In the genomic region with DNA sequence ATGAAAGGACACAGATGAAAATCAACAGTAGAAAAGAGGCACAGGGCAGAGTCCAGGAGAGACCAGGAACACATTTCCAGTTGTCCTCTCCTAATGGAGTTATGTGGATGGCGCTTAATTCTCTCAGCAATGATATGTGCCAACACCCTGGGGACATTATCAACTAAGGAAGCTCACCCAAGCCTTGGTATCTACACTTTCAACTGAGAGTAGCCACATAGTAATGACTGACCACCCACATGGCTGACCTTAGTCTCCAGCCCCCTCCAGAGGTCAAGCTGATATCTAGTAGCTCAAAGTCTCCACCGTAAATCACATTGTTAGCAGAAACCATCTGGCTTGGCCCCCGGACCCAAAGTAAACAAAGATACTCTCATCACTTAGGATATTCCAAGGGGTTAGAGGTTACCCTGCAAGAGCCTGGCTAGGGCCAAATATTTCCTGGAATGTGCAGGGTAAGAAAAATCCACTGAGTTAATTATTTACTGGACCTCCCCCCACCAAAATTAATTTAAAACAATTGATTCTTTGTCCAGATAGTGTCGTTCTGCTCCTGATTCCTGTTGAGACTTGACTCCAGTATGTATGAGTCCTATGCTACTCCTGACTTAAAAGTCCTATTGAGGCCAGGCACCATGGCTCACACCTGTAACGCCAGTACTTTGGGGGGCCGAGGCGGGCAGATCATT, we compare ENCODE assay signal across 22 cellular contexts. TPM values are rescaled to one million over a fixed set of nuclear protein-coding genes. Genes with fewer than 3 reads are reported as not detected.
DNase-seq lines count a peak whose midpoint lies in the region; ATAC-seq, FAIRE-seq and TF ChIP-seq lines count a peak whose summit lies in the region.
"Had no signal": no experiment of that assay in that cellular context is flagged by ENCODE, and none has a peak within 500 bp of the region (broad histone marks: within the 10 kb centered on the region; RNA-seq: fewer than 3 reads in every experiment).

No MANE protein-coding gene starts in this region.

- H3K14ac ChIP-seq in mesenchymal stem cell (ENCODE audit: low read length in 2 of 2), result no peak overlapping the region

- no peak overlapping the region for H3K4me3 Mint-ChIP-seq in endodermal cell
- no peak overlapping the region for H3K4me3 Mint-ChIP-seq in T-helper 17 cell
- H3K4me3 Mint-ChIP-seq: CD4-positive, CD25-positive, alpha-beta regulatory T cell had no signal

- H2AK5ac ChIP-seq in mesenchymal stem cell (ENCODE audit: low read length, severe bottlenecking), result no peak overlapping the region

- no peak overlapping the region for H3K4me3 ChIP-seq in endodermal cell (ENCODE audit: low read length)
- no peak overlapping the region for H3K4me3 ChIP-seq in mesenchymal stem cell (ENCODE audit: insufficient read depth in 1 of 2, low read depth in 1 of 2, low read length in 2 of 2)
- no peak overlapping the region for H3K4me3 ChIP-seq in smooth muscle cell
- H3K4me3 ChIP-seq: HAP-1, SK-N-MC had no signal

- peak overlapping the region in 1 of 2 experiments; percentile 78 for H3K4ac ChIP-seq in mesenchymal stem cell (ENCODE audit: low read depth in 1 of 2, low read length in 2 of 2)

- no peaks in the 10 kb centered on the region for H3K9me3 ChIP-seq in endodermal cell (ENCODE audit: control insufficient read depth, low read length)
- no peaks in the 10 kb centered on the region for H3K9me3 ChIP-seq in mesenchymal stem cell (ENCODE audit: control insufficient read depth, low read length)
- no peaks in the 10 kb centered on the region for H3K9me3 ChIP-seq in smooth muscle cell (replicated peaks; ENCODE audit: low read depth)
- no peaks in the 10 kb centered on the region for H3K9me3 ChIP-seq in T-helper 17 cell (ENCODE audit: control insufficient read depth, low read length, poor library complexity, severe bottlenecking)
- H3K9me3 ChIP-seq: BE2C, HAP-1 had no signal

- no peaks in the 10 kb centered on the region for H3K4me1 ChIP-seq in endodermal cell (ENCODE audit: control insufficient read depth, insufficient read depth, low read length)
- no peaks in the 10 kb centered on the region for H3K4me1 ChIP-seq in mesenchymal stem cell (ENCODE audit: control insufficient read depth, insufficient read depth, low read depth, low read length)
- no peaks in the 10 kb centered on the region for H3K4me1 ChIP-seq in smooth muscle cell (ENCODE audit: low read depth)

- H3K36me3 Mint-ChIP-seq in endodermal cell (ENCODE audit: low read depth), result no peaks in the 10 kb centered on the region
- peaks cover 3% of the 10 kb centered on the region for H3K36me3 Mint-ChIP-seq in T-helper 17 cell (ENCODE audit: low read depth)
- H3K36me3 Mint-ChIP-seq: CD4-positive, CD25-positive, alpha-beta regulatory T cell had no signal

- H4K20me1 ChIP-seq in smooth muscle cell (ENCODE audit: low read depth), result no peaks in the 10 kb centered on the region

- no peak overlapping the region for H2BK5ac ChIP-seq in mesenchymal stem cell (ENCODE audit: low read depth, low read length, poor library complexity, severe bottlenecking)

- no peak overlapping the region for H4K91ac ChIP-seq in mesenchymal stem cell (ENCODE audit: low read length)

- H3K18ac ChIP-seq in mesenchymal stem cell (ENCODE audit: low read depth in 1 of 2, low read length in 2 of 2), result no peak overlapping the region

- H2AFZ ChIP-seq in mesenchymal stem cell (ENCODE audit: low read depth, low read length) (no peak overlapping the region), smooth muscle cell (ENCODE audit: low read depth) (no peak overlapping the region)

- FAIRE-seq in GM19239 (lab: Jason Lieb, UNC), result peak; percentile 40
- FAIRE-seq: GM18507 had no signal

- H3K23ac ChIP-seq in mesenchymal stem cell (ENCODE audit: low read length in 2 of 2), result no peak overlapping the region

- H3K27ac ChIP-seq in endodermal cell (ENCODE audit: low read depth, low read length) (no peak overlapping the region), mesenchymal stem cell (ENCODE audit: low read length, poor library complexity, severe bottlenecking) (no peak overlapping the region), smooth muscle cell (ENCODE audit: low read depth) (no peak overlapping the region)
- H3K27ac ChIP-seq: SK-N-MC had no signal

- 80 to 88% methylated on average over 7 of the region's 7 CpGs for WGBS in endodermal cell (ENCODE audit: insufficient coverage in 1 of 2, insufficient read length in 1 of 2), 2 experiments
- 50% methylated on average over 7 of the region's 7 CpGs for WGBS in mesenchymal stem cell
- WGBS in smooth muscle cell (ENCODE audit: low lambda C conversion rate), result 76% methylated on average over 7 of the region's 7 CpGs

- no peaks in the 10 kb centered on the region for H3K9me3 Mint-ChIP-seq in endodermal cell

- no peaks in the 10 kb centered on the region for H3K79me2 ChIP-seq in smooth muscle cell (ENCODE audit: low read depth)

- TF ChIP-seq CTCF in endodermal cell (conservative IDR thresholded peaks at IDR 0.05) (peak; percentile 39), smooth muscle cell (IDR thresholded peaks at IDR 0.05; ENCODE audit: borderline replicate concordance, insufficient read depth, poor library complexity, severe bottlenecking) (no peak), GM10266 (IDR thresholded peaks at IDR 0.05; ENCODE audit: control insufficient read depth, insufficient read depth, low read depth, missing control alignments) (no peak)

- H3K36me3 ChIP-seq in endodermal cell (ENCODE audit: control insufficient read depth, insufficient read depth, low read length) (no peaks in the 10 kb centered on the region), mesenchymal stem cell (ENCODE audit: control insufficient read depth in 1 of 2, insufficient read depth in 2 of 2, low read depth in 1 of 2, low read length in 2 of 2) (no peaks in the 10 kb centered on the region), smooth muscle cell (ENCODE audit: low read depth) (no peaks in the 10 kb centered on the region)
- H3K36me3 ChIP-seq: BE2C, HAP-1 had no signal

- H3F3A ChIP-seq in smooth muscle cell (ENCODE audit: low read depth), result no peaks in the 10 kb centered on the region

- no peak for ATAC-seq in T-helper 17 cell

- H3K79me1 ChIP-seq in mesenchymal stem cell (replicated peaks; ENCODE audit: low read length, poor library complexity, severe bottlenecking), result no peaks in the 10 kb centered on the region

- no peaks in the 10 kb centered on the region for H3K27me3 ChIP-seq in endodermal cell (ENCODE audit: control insufficient read depth, insufficient read depth, low read length, poor library complexity, severe bottlenecking)
- H3K27me3 ChIP-seq in mesenchymal stem cell (ENCODE audit: control insufficient read depth in 1 of 2, insufficient read depth in 1 of 2, low read length in 2 of 2), result no peaks in the 10 kb centered on the region
- H3K27me3 ChIP-seq in smooth muscle cell (ENCODE audit: low read depth), result no peaks in the 10 kb centered on the region
- H3K27me3 ChIP-seq: BE2C had no signal

- H3K27me3 Mint-ChIP-seq in endodermal cell (ENCODE audit: insufficient read depth) (no peaks in the 10 kb centered on the region), T-helper 17 cell (peaks cover 7% of the 10 kb centered on the region)

- no peak overlapping the region for H3K9ac ChIP-seq in endodermal cell (ENCODE audit: extremely low read depth, low read length, poor library complexity, severe bottlenecking)
- no peak overlapping the region for H3K9ac ChIP-seq in mesenchymal stem cell (ENCODE audit: low read length)
- no peak overlapping the region for H3K9ac ChIP-seq in smooth muscle cell (ENCODE audit: low read depth)

- H3K4me1 Mint-ChIP-seq in endodermal cell, result no peaks in the 10 kb centered on the region
- peaks cover 5% of the 10 kb centered on the region for H3K4me1 Mint-ChIP-seq in T-helper 17 cell

- H2BK120ac ChIP-seq in mesenchymal stem cell (ENCODE audit: low read depth, low read length), result no peak overlapping the region

- no peak overlapping the region for H3K4me2 ChIP-seq in mesenchymal stem cell (ENCODE audit: low read length, poor library complexity, severe bottlenecking)
- no peak overlapping the region for H3K4me2 ChIP-seq in smooth muscle cell

- H4K8ac ChIP-seq in mesenchymal stem cell (ENCODE audit: low read length), result no peak overlapping the region

- H2BK15ac ChIP-seq in mesenchymal stem cell (ENCODE audit: low read depth, poor library complexity, severe bottlenecking), result no peak overlapping the region

- H3K27ac Mint-ChIP-seq in endodermal cell (no peak overlapping the region), T-helper 17 cell (no peak overlapping the region)
- H3K27ac Mint-ChIP-seq: CD4-positive, CD25-positive, alpha-beta regulatory T cell had no signal

- H2BK12ac ChIP-seq in mesenchymal stem cell (ENCODE audit: low read length in 2 of 2), result no peak overlapping the region

- no peak for DNase-seq in GM19239 (ENCODE audit: insufficient read length, low spot score)
- peak; percentile 38 for DNase-seq in OCI-M1 (lab: John Stamatoyannopoulos, UW)
- peak; percentile 47 for DNase-seq in endodermal cell
- peak; percentile 26 for DNase-seq in mesenchymal stem cell
- no peak for DNase-seq in smooth muscle cell (lab: John Stamatoyannopoulos, UW; ENCODE audit: unreplicated experiment)
- no peak for DNase-seq in GM10266 (ENCODE audit: extremely low spot score)
- DNase-seq in SKM-1 (lab: John Stamatoyannopoulos, UW; ENCODE audit: unreplicated experiment), result no peak
- DNase-seq in T-helper 17 cell, result no peak
- DNase-seq: BE2C; CD4-positive, CD25-positive, alpha-beta regulatory T cell; DMS153; NCI-H1105; NCI-H2081; NCI-H446 treated with DMSO at 0.1 percent for 48 hours; SHP77 had no signal

RNA-seq across cellular contexts. Expression of a gene that starts 24.8 kb away (rescaled TPM):
- not detected for total RNA-seq in endodermal cell
- polyA plus RNA-seq in endodermal cell (2013, experiment 1 of 2), result not detected
- not detected for polyA plus RNA-seq in endodermal cell (2013, experiment 2 of 2)
- 0.01 TPM for polyA plus RNA-seq in mesenchymal stem cell (2013, experiment 1 of 2)
- 0.03 TPM for polyA plus RNA-seq in mesenchymal stem cell (2013, experiment 2 of 2)
- not detected in 2 replicates for total RNA-seq in smooth muscle cell
- polyA plus RNA-seq in smooth muscle cell, result not detected in 2 replicates
- not detected for total RNA-seq in T-helper 17 cell
- total RNA-seq: A172; CD4-positive, CD25-positive, alpha-beta regulatory T cell; Daoy; LHCN-M2; RPMI7951 had no signal
- polyA plus RNA-seq: CD4-positive, CD25-positive, alpha-beta regulatory T cell had no signal

RNA-seq across cellular contexts. Expression of a gene that starts 38.1 kb away (rescaled TPM):
- total RNA-seq in endodermal cell, result 10 to 100 TPM; 12.5 to 13.6 TPM
- 13.7 TPM for polyA plus RNA-seq in endodermal cell (2013, experiment 1 of 2)
- 11.2 TPM for polyA plus RNA-seq in endodermal cell (2013, experiment 2 of 2)
- 24.3 TPM for polyA plus RNA-seq in mesenchymal stem cell (2013, experiment 1 of 2)
- 23.7 TPM for polyA plus RNA-seq in mesenchymal stem cell (2013, experiment 2 of 2)
- total RNA-seq in smooth muscle cell, result 13.0 and 17.8 TPM in 2 replicates
- polyA plus RNA-seq in smooth muscle cell, result 8.9 and 14.6 TPM in 2 replicates
- total RNA-seq in T-helper 17 cell, result 10 to 100 TPM; 21.1 to 22.7 TPM

Comparison
In these comparisons a context has a peak if more than half of its experiments do, and no peak if none do; other contexts are left out.
1. DNase-seq: peak in OCI-M1 (single experiment), endodermal cell (single experiment) and mesenchymal stem cell (single experiment); none in GM19239 (single experiment), smooth muscle cell (single experiment), GM10266 (single experiment), SKM-1 (single experiment) and T-helper 17 cell (0 of 3).